8 cellular contexts compared by ENCODE assay signal in genomic region chr19:55166530-55167268, GRCh38. TPM values are rescaled to one million over a fixed set of nuclear protein-coding genes. Genes with fewer than 3 reads are reported as not detected.
DNase-seq lines count a peak whose midpoint lies in the region; ATAC-seq and TF ChIP-seq lines count a peak whose summit lies in the region.

DNAAF3 (minus strand) TSS chr19:55166613; CDS start chr19:55166413, 200 bp downstream.

- DNase-seq in COR-L47 (lab: John Stamatoyannopoulos, UW) (peak; percentile 93), LNCaP clone FGC (ENCODE audit: low read depth) (peak; percentile 95), RKO (ENCODE audit: low spot score) (peak; percentile 98), fibroblast of the conjunctiva (ENCODE audit: low read depth) (peak; percentile 96)
- DNase-seq in activated T-helper 9 cell treated with anti-CD3 and anti-CD28 coated beads, Interleukin-2, amount 50 U/mL, for 16 hours (ENCODE audit: low read depth), result peak; percentile 38
- DNase-seq in natural killer cell treated with Interleukin-12 subunit alpha and Interleukin-12 subunit beta and Interleukin-15 and Interleukin-18, amount 100 ng/mL, for 72 hours (ENCODE audit: low spot score), result peak; percentile 76

- peak; percentile 82 for ATAC-seq in GM21723 (IDR thresholded peaks at IDR 0.05; ENCODE audit: unreplicated experiment)
- ATAC-seq in natural killer cell treated with Interleukin-12 subunit alpha and Interleukin-12 subunit beta and Interleukin-15 and Interleukin-18, amount 100 ng/mL, for 72 hours, result peak; percentile 93 to 97

- H3K27me3 Mint-ChIP-seq in natural killer cell treated with Interleukin-12 subunit alpha and Interleukin-12 subunit beta and Interleukin-15 and Interleukin-18, amount 100 ng/mL, for 72 hours, result peaks cover 30 to 37% of the 10 kb centered on the region in 2 donors

- no peak within 1 kb of the TSS for H3K27ac ChIP-seq in stomach smooth muscle (ENCODE audit: low read length)

- peak within 1 kb of the TSS in 1 of 2 donors; percentile 52 for H3K27ac Mint-ChIP-seq in natural killer cell treated with Interleukin-12 subunit alpha and Interleukin-12 subunit beta and Interleukin-15 and Interleukin-18, amount 100 ng/mL, for 72 hours

- H3K4me3 Mint-ChIP-seq in natural killer cell treated with Interleukin-12 subunit alpha and Interleukin-12 subunit beta and Interleukin-15 and Interleukin-18, amount 100 ng/mL, for 72 hours, result peak within 1 kb of the TSS; percentile 75

- H3K36me3 Mint-ChIP-seq in natural killer cell treated with Interleukin-12 subunit alpha and Interleukin-12 subunit beta and Interleukin-15 and Interleukin-18, amount 100 ng/mL, for 72 hours, result peaks cover 5% of the 10 kb centered on the region

- H3K4me3 ChIP-seq in LNCaP clone FGC (ENCODE audit: low read depth, low read length) (peak within 1 kb of the TSS; percentile 59), stomach smooth muscle (ENCODE audit: low read length in 2 of 2) (peak within 1 kb of the TSS; percentile 36 to 67)

- H3K27me3 ChIP-seq in stomach smooth muscle (ENCODE audit: control insufficient read depth in 1 of 2, insufficient read depth in 2 of 2, low read length in 2 of 2), result peaks cover 48 to 50% of the 10 kb centered on the region in 2 donors

- H3K4me1 ChIP-seq in stomach smooth muscle (ENCODE audit: control insufficient read depth, insufficient read depth, low read length), result peaks cover 13% of the 10 kb centered on the region

- no peaks in the 10 kb centered on the region for H3K9me3 ChIP-seq in stomach smooth muscle (ENCODE audit: control insufficient read depth in 2 of 2, low read length in 2 of 2)

- peaks cover 10 to 11% of the 10 kb centered on the region in 2 donors for H3K4me1 Mint-ChIP-seq in natural killer cell treated with Interleukin-12 subunit alpha and Interleukin-12 subunit beta and Interleukin-15 and Interleukin-18, amount 100 ng/mL, for 72 hours (ENCODE audit: low read depth in 2 of 2)

- no peaks in the 10 kb centered on the region for H3K9me3 Mint-ChIP-seq in natural killer cell treated with Interleukin-12 subunit alpha and Interleukin-12 subunit beta and Interleukin-15 and Interleukin-18, amount 100 ng/mL, for 72 hours

- H3K36me3 ChIP-seq in stomach smooth muscle (ENCODE audit: control insufficient read depth in 2 of 2, insufficient read depth in 2 of 2, low read length in 2 of 2), result no peaks in the 10 kb centered on the region

- TF ChIP-seq CTCF in LNCaP clone FGC (IDR thresholded peaks at IDR 0.05; ENCODE audit: control insufficient read depth, extremely low read depth, insufficient read depth), result no peak

- no peak within 1 kb of the TSS for H3K9ac ChIP-seq in stomach smooth muscle (ENCODE audit: low read length in 2 of 2)

RNA-seq across cellular contexts. Expression of gene DNAAF3, which starts in this region (rescaled TPM):
- total RNA-seq in natural killer cell treated with Interleukin-12 subunit alpha and Interleukin-12 subunit beta and Interleukin-15 and Interleukin-18, amount 100 ng/mL, for 72 hours, result not detected

Comparison
In these comparisons a context has a peak if more than half of its experiments do, and no peak if none do; other contexts are left out.
1. Peak in DNase-seq and ATAC-seq in natural killer cell treated with Interleukin-12 subunit alpha and Interleukin-12 subunit beta and Interleukin-15 and Interleukin-18, amount 100 ng/mL, for 72 hours; RNA of the gene not detected or under 1 TPM.
2. DNase-seq: peak in every context shown above with its lines; median percentile 98 in RKO; 96 in fibroblast of the conjunctiva; 95 in LNCaP clone FGC; 93 in COR-L47; 76 in natural killer cell treated with Interleukin-12 subunit alpha and Interleukin-12 subunit beta and Interleukin-15 and Interleukin-18, amount 100 ng/mL, for 72 hours; 38 in activated T-helper 9 cell treated with anti-CD3 and anti-CD28 coated beads, Interleukin-2, amount 50 U/mL, for 16 hours.